ENCODE assay signal across 8 cellular contexts in the genomic region with DNA sequence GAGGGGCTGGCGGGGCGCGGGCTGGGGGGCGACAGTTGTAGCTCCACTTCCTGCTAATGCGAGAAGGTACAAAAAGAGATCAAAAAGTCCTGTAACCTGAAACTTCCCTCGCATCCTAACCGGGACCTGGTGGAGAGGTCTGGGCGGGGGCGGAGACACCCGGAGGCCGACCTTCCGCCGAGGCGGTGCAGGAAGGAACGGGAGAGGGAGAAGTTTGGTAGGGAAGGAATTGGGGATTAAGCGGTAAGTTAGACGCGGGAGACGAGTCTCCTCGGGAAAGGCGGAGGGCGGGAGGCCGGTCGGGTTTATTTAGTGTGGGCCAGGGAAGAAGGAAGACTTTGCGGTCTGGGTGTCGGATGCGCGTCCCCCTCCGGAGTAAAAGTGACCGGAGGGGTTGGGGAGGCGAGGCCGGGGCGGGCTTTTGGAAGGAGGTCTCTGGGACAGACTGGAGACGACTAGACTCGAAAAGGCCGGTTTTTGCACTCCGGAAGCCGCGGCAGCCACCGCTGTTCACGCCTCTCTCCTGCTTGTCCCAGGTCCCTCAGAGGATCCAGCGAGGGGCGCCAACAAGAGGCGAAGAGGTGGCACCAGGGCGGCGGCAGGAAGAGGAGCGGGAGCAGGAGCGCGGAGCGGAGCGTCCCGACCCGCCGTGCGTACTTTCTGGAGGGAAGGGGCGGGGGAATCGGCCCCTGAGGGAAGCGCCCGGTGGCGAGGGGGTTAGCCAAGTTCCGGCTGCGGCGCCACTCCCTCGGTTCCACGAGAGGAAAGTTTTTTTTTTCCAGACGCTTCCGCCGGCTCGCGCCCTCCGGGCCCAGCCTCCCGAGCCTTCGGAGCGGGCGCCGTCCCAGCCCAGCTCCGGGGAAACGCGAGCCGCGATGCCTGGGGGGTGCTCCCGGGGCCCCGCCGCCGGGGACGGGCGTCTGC. TPM values are rescaled to one million over a fixed set of nuclear protein-coding genes. Genes with fewer than 3 reads are reported as not detected.
A peak's percentile ranks its signal among the peaks of the same experiment; 100 is the strongest.
DNase-seq lines count a peak whose midpoint lies in the region; ATAC-seq and TF ChIP-seq lines count a peak whose summit lies in the region.

No MANE protein-coding gene starts in this region.

- 0 to 1% methylated on average over 87 of the region's 87 CpGs for WGBS in ectodermal cell, 2 experiments

- H3K27ac ChIP-seq in SK-N-MC (peak overlapping the region; percentile 94), ectodermal cell (ENCODE audit: insufficient read depth, low read depth, low read length, poor library complexity, severe bottlenecking) (peak overlapping the region; percentile 82), lower lobe of right lung (peak overlapping the region; percentile 69), thoracic aorta (peak overlapping the region; percentile 76 to 78)

- H3K4me1 ChIP-seq in ectodermal cell (ENCODE audit: control insufficient read depth, insufficient read depth, low read length) (no peaks in the 10 kb centered on the region), lower lobe of right lung (peaks cover 18% of the 10 kb centered on the region), thoracic aorta (ENCODE audit: control insufficient read depth in 1 of 2, low read depth in 2 of 2) (peaks cover 5 to 14% of the 10 kb centered on the region in 2 donors)

- no peak for TF ChIP-seq CTCF in GM12875 (IDR thresholded peaks at IDR 0.05; ENCODE audit: borderline replicate concordance, insufficient read depth, low read depth, low read length)
- TF ChIP-seq CTCF in lower lobe of right lung (IDR thresholded peaks at IDR 0.05), result no peak
- no peak for TF ChIP-seq CTCF in thoracic aorta (IDR thresholded peaks at IDR 0.05)

- DNase-seq in 8988T (peak; percentile 49), SK-N-MC (ENCODE audit: low read depth, low spot score) (no peak), lower lobe of right lung (peak; percentile 63), thoracic aorta (ENCODE audit: low spot score) (peak; percentile 3)

- H3K27me3 ChIP-seq in ectodermal cell (ENCODE audit: control insufficient read depth, insufficient read depth, low read length, poor library complexity, severe bottlenecking) (no peaks in the 10 kb centered on the region), lower lobe of right lung (ENCODE audit: low read depth) (peaks cover 36% of the 10 kb centered on the region), thoracic aorta (replicated peaks; ENCODE audit: insufficient read depth) (no peaks in the 10 kb centered on the region)

- H3K4me3 ChIP-seq in GM12875 (ENCODE audit: low read depth, low read length) (peak overlapping the region; percentile 74), SK-N-MC (peak overlapping the region; percentile 80), ectodermal cell (ENCODE audit: insufficient read depth, low read depth, low read length) (peak overlapping the region; percentile 78), lower lobe of right lung (peak overlapping the region; percentile 71), thoracic aorta (peak overlapping the region; percentile 77)

- ATAC-seq in HG03442 (IDR thresholded peaks at IDR 0.05; ENCODE audit: unreplicated experiment), result peak; percentile 34
- ATAC-seq in lower lobe of right lung, result peak; percentile 80 to 90
- ATAC-seq in thoracic aorta (ENCODE audit: insufficient number of reproducible peaks, low FRiP score, low read depth), result peak; percentile 50
- ATAC-seq in HG03469 (IDR thresholded peaks at IDR 0.05; ENCODE audit: unreplicated experiment), result no peak

- intact Hi-C loops in lower lobe of right lung (cut with DNase I), result no loop called here

- H3K9ac ChIP-seq in SK-N-MC (ENCODE audit: insufficient read length), result peak overlapping the region; percentile 83

- no peaks in the 10 kb centered on the region for H3K9me3 ChIP-seq in SK-N-MC (ENCODE audit: low read depth, low read length)
- H3K9me3 ChIP-seq in ectodermal cell (ENCODE audit: control insufficient read depth, low read length), result no peaks in the 10 kb centered on the region
- H3K9me3 ChIP-seq in lower lobe of right lung, result no peaks in the 10 kb centered on the region
- H3K9me3 ChIP-seq in thoracic aorta, result no peaks in the 10 kb centered on the region

- H3K36me3 ChIP-seq in SK-N-MC (ENCODE audit: insufficient read depth, low read length) (peaks cover 17% of the 10 kb centered on the region), ectodermal cell (ENCODE audit: control insufficient read depth, insufficient read depth, low read length) (peaks cover 16% of the 10 kb centered on the region), lower lobe of right lung (no peaks in the 10 kb centered on the region), thoracic aorta (no peaks in the 10 kb centered on the region)

RNA-seq across cellular contexts. Expression of a gene that starts 0.7 kb away (rescaled TPM):
- polyA plus RNA-seq in ectodermal cell (2013, experiment 1 of 4), result 560 TPM
- polyA plus RNA-seq in ectodermal cell (2013, experiment 2 of 4), result 592 TPM
- 535 TPM for polyA plus RNA-seq in ectodermal cell (2013, experiment 3 of 4)
- 631 TPM for polyA plus RNA-seq in ectodermal cell (2013, experiment 4 of 4)
- total RNA-seq in lower lobe of right lung (10.8 TPM), thoracic aorta (10 to 100 TPM; 38.7 to 53.8 TPM)
